8 cellular contexts compared by ENCODE assay signal in genomic region chr5:171386861-171387254, GRCh38. TPM values are rescaled to one million over a fixed set of nuclear protein-coding genes. Genes with fewer than 3 reads are reported as not detected.
DNase-seq lines count a peak whose midpoint lies in the region; ATAC-seq, FAIRE-seq and TF ChIP-seq lines count a peak whose summit lies in the region.

No MANE protein-coding gene starts in this region.

- H3K4me1 ChIP-seq in SJCRH30 (peaks cover 8% of the 10 kb centered on the region; the same call in 1 of the 2 replicates), pancreas (peaks cover 0 to 17% (median 3%) of the 10 kb centered on the region in 3 donors)

- DNase-seq in NOMO-1 treated with DMSO at 0.1 percent for 48 hours (lab: John Stamatoyannopoulos, UW; ENCODE audit: unreplicated experiment) (peak; percentile 56), NOMO-1 (lab: John Stamatoyannopoulos, UW; ENCODE audit: unreplicated experiment in 2 of 2) (no peak), SJCRH30 (no peak), epithelial cell of prostate (ENCODE audit: low read depth, low spot score) (no peak), pancreas (no peak), ACHN (no peak)
- no peak for DNase-seq in central memory CD4-positive, alpha-beta T cell

- H3K27me3 ChIP-seq in SJCRH30 (no peaks in the 10 kb centered on the region), pancreas (no peaks in the 10 kb centered on the region)

- H3K27ac ChIP-seq in SJCRH30 (peak overlapping the region; percentile 88), epithelial cell of prostate (peak overlapping the region; percentile 86), pancreas (peak overlapping the region; percentile 74 to 88 (median 80))

- no peak for FAIRE-seq in pancreas (lab: Jason Lieb, UNC)

- H3K9me3 ChIP-seq in SJCRH30 (replicated peaks) = no peaks in the 10 kb centered on the region
- no peaks in the 10 kb centered on the region for H3K9me3 ChIP-seq in pancreas

- intact Hi-C loops in pancreas (cut with DNase I) = no loop called here

- WGBS in pancreas, 2 donors = 5 to 11% methylated on average over 16 of the region's 16 CpGs

- in situ Hi-C loops in ACHN (cut with HindIII; ENCODE audit: low pct_ligation_motif_present, low pct_unique_long_range_greater_than_20kb, low sequenced_read_pairs) = no loop called here

- H3K4me3 ChIP-seq in SJCRH30 (peak overlapping the region; percentile 87), pancreas (peak overlapping the region; percentile 30 to 90 (median 62))

- ATAC-seq in pancreas (no peak), GM18502 (IDR thresholded peaks at IDR 0.05; ENCODE audit: poor library complexity, unreplicated experiment) (no peak)

- H3K36me3 ChIP-seq in SJCRH30 (peaks cover 34% of the 10 kb centered on the region), pancreas (peaks cover 0 to 5% (median 0%) of the 10 kb centered on the region in 3 donors)

- TF ChIP-seq CTCF in pancreas (IDR thresholded peaks at IDR 0.05) = no peak

RNA-seq across cellular contexts. Expression of gene NPM1, which starts 0.8 kb away (rescaled TPM):
- total RNA-seq in SJCRH30 (2014; rRNA removed; shearing (Covaris generic)) = 3,269 and 3,693 TPM in 2 replicates
- 100 to 1,000 TPM; 412 to 942 (median 582) TPM for total RNA-seq in pancreas
- polyA plus RNA-seq in pancreas = 100 to 1,000 TPM; 671 to 793 TPM

RNA-seq across cellular contexts. Expression of gene FGF18, which starts 32.6 kb away (rescaled TPM):
- total RNA-seq in SJCRH30 (2014; rRNA removed; shearing (Covaris generic)) = 0.18 TPM in 1 of 2 replicates, not detected in the other
- total RNA-seq in pancreas = under 1 TPM; 0.13 to 0.97 (median 0.31) TPM
- polyA plus RNA-seq in pancreas = under 1 TPM; 0.38 to 0.52 TPM
